In the genomic region with DNA sequence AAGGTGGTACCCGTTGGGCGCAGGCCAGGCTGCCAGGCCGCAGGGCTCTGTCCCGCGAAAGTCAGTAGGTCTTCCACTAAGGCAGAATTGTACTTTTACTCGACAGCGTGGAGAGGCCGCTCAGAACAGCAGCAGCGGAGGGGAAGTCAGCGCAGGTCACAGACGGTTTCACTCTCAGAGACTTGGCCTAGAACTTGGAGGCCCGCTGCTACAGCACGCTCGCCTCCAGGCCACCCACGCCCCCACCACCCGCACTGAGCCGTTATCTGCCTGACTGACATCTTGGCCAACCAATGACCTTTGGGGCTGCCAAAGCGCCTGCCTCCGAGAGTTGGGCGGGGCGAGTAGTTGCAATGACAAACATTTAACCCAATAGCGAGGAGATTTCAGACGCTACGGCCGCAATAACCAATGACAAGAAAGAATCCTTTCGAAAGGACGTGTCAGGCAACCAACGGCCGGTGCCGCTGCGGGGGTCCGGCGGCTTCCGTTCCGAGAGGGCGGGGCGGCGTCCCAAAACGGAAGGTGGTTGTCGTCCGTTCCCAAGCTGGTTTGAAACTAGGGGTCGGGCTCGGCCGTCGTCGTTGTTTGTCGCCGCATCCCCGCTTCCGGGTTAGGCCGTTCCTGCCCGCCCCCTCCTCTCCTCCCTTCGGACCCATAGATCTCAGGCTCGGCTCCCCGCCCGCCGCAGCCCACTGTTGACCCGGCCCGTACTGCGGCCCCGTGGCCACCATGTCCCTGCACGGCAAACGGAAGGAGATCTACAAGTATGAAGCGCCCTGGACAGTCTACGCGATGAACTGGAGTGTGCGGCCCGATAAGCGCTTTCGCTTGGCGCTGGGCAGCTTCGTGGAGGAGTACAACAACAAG, we compare ENCODE assay signal across 8 cellular contexts. TPM values are rescaled to one million over a fixed set of nuclear protein-coding genes. Genes with fewer than 3 reads are reported as not detected.
DNase-seq lines count a peak whose midpoint lies in the region; ATAC-seq and TF ChIP-seq lines count a peak whose summit lies in the region.

A gene with protein sequence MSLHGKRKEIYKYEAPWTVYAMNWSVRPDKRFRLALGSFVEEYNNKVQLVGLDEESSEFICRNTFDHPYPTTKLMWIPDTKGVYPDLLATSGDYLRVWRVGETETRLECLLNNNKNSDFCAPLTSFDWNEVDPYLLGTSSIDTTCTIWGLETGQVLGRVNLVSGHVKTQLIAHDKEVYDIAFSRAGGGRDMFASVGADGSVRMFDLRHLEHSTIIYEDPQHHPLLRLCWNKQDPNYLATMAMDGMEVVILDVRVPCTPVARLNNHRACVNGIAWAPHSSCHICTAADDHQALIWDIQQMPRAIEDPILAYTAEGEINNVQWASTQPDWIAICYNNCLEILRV (plus strand): TSS at position 532 of the 870 bp plus-strand sequence. CDS start 201 bp downstream, at position 733.

- peak within 1 kb of the TSS; percentile 55 to 83 for H3K4me3 ChIP-seq in ascending aorta
- peak within 1 kb of the TSS; percentile 86 for H3K4me3 ChIP-seq in right cardiac atrium (ENCODE audit: low read length)
- peak within 1 kb of the TSS; percentile 73 to 100 for H3K4me3 ChIP-seq in vagina

- H3K4me1 ChIP-seq in ascending aorta (peaks cover 0 to 15% of the 10 kb centered on the region in 2 donors), right cardiac atrium (ENCODE audit: control insufficient read depth, insufficient read depth, low read length) (peaks cover 3% of the 10 kb centered on the region), vagina (peaks cover 51% of the 10 kb centered on the region)

- H3K27me3 ChIP-seq in ascending aorta (no peaks in the 10 kb centered on the region), right cardiac atrium (ENCODE audit: control insufficient read depth, insufficient read depth) (no peaks in the 10 kb centered on the region), vagina (no peaks in the 10 kb centered on the region)

- under 1% methylated on average over 72 of the region's 72 CpGs for WGBS in right cardiac atrium

- no peaks in the 10 kb centered on the region for H3K9me3 Mint-ChIP-seq in T-helper 2 cell treated with Interferon-gamma antibody and Interleukin-4, amounts not matched to agents 5 μg/mL and 100 μg/mL, for 36 hours

- H3K4me1 Mint-ChIP-seq in T-helper 2 cell treated with Interferon-gamma antibody and Interleukin-4, amounts not matched to agents 5 μg/mL and 100 μg/mL, for 36 hours (ENCODE audit: low read depth) = peaks cover 34% of the 10 kb centered on the region

- TF ChIP-seq POLR2A in vagina (IDR thresholded peaks at IDR 0.05) = peak in 1 of 2 donors; percentile 37

- no peak for TF ChIP-seq CTCF in ascending aorta (IDR thresholded peaks at IDR 0.05)
- no peak for TF ChIP-seq CTCF in vagina (IDR thresholded peaks at IDR 0.05)

- H3K9me3 ChIP-seq in ascending aorta = no peaks in the 10 kb centered on the region
- no peaks in the 10 kb centered on the region for H3K9me3 ChIP-seq in right cardiac atrium (ENCODE audit: control insufficient read depth, low read length)
- H3K9me3 ChIP-seq in vagina = no peaks in the 10 kb centered on the region

- H3K27me3 Mint-ChIP-seq in T-helper 2 cell treated with Interferon-gamma antibody and Interleukin-4, amounts not matched to agents 5 μg/mL and 100 μg/mL, for 36 hours (ENCODE audit: low read depth) = no peaks in the 10 kb centered on the region

- H3K27ac ChIP-seq in ascending aorta (peak within 1 kb of the TSS; percentile 77 to 90), right cardiac atrium (ENCODE audit: low read length) (peak within 1 kb of the TSS; percentile 83), vagina (peak within 1 kb of the TSS; percentile 90)

- H3K36me3 ChIP-seq in ascending aorta (no peaks in the 10 kb centered on the region), vagina (no peaks in the 10 kb centered on the region)

- DNase-seq in NCI-H1930 (lab: John Stamatoyannopoulos, UW) (peak; percentile 99 to 100), ascending aorta (ENCODE audit: low spot score in 2 of 2) (peak; percentile 97 to 100), right cardiac atrium (peak; percentile 99), putamen (ENCODE audit: low spot score) (peak; percentile 100), vagina (ENCODE audit: extremely low spot score in 2 of 2) (peak; percentile 99)
- DNase-seq in T-helper 2 cell treated with Interferon-gamma antibody and Interleukin-4, amounts not matched to agents 5 μg/mL and 100 μg/mL, for 36 hours (ENCODE audit: low spot score) = peak; percentile 100

- H3K36me3 Mint-ChIP-seq in T-helper 2 cell treated with Interferon-gamma antibody and Interleukin-4, amounts not matched to agents 5 μg/mL and 100 μg/mL, for 36 hours (ENCODE audit: low read depth) = peaks cover 24% of the 10 kb centered on the region

- ATAC-seq in GM18502 (IDR thresholded peaks at IDR 0.05; ENCODE audit: poor library complexity, unreplicated experiment) (peak; percentile 95), HG02970 (IDR thresholded peaks at IDR 0.05; ENCODE audit: low FRiP score, unreplicated experiment) (peak; percentile 95), right cardiac atrium (peak; percentile 99)

- intact Hi-C loops in ascending aorta (cut with DNase I) = loop anchor here (1.0 to 5.0 kb wide), 4 partner anchors 72 to 277 kb away; a partner anchor contains a TSS
- intact Hi-C loops in right cardiac atrium (cut with DNase I) = no loop called here
- intact Hi-C loops in vagina (cut with DNase I) = loop anchor here (10.0 kb wide), 2 partner anchors 55 to 105 kb away; a partner anchor contains a TSS

- peak within 1 kb of the TSS; percentile 93 for H3K27ac Mint-ChIP-seq in T-helper 2 cell treated with Interferon-gamma antibody and Interleukin-4, amounts not matched to agents 5 μg/mL and 100 μg/mL, for 36 hours

- peak within 1 kb of the TSS; percentile 94 for H3K4me3 Mint-ChIP-seq in T-helper 2 cell treated with Interferon-gamma antibody and Interleukin-4, amounts not matched to agents 5 μg/mL and 100 μg/mL, for 36 hours

RNA-seq across cellular contexts. Expression of the gene that starts here (rescaled TPM):
- 18.6 TPM for total RNA-seq in ascending aorta
- 10 to 100 TPM; 45.0 to 57.3 (median 50.4) TPM for total RNA-seq in right cardiac atrium
- 15.1 TPM for polyA plus RNA-seq in right cardiac atrium
- total RNA-seq in vagina = 34.1 TPM

Comparison
In these comparisons a context has a peak if more than half of its experiments do, and no peak if none do; other contexts are left out.
1. Peak in every context shown above with its lines: DNase-seq, ATAC-seq, H3K4me3 ChIP-seq and H3K27ac ChIP-seq.
2. intact Hi-C loops: an anchor here in ascending aorta (1.0 to 5.0 kb wide) and vagina (10.0 kb wide); none called in right cardiac atrium.